ENCODE assay signal across 23 cellular contexts in genomic region chr10:21161647-21162046, GRCh38.
"Had no signal": no experiment of that assay in that cellular context is flagged by ENCODE, and none has a peak within 500 bp of the region (broad histone marks: within the 10 kb centered on the region; RNA-seq: fewer than 3 reads in every experiment).

No MANE protein-coding gene starts in this region.

- H3K79me2 ChIP-seq: hepatocyte had no signal

- ATAC-seq: activated CD4-positive, CD25-positive, alpha-beta regulatory T cell treated with anti-CD3 and anti-CD28 coated beads, Interleukin-2, amount 50 U/mL, for 24 hours; left ventricle myocardium superior; naive thymus-derived CD4-positive, alpha-beta T cell; right lobe of liver; stimulated activated naive CD8-positive, alpha-beta T cell treated with anti-CD3 and anti-CD28 coated beads, Interleukin-15, amount 100 ng/mL, for 72 hours had no signal

- H3K9me3 Mint-ChIP-seq: activated naive CD4-positive, alpha-beta T cell treated with anti-CD3 and anti-CD28 coated beads, Interleukin-2, amount 10 ng/mL, durations not matched to agents 7 days and 5 days; dendritic cell treated with granulocyte-macrophage colony-stimulating factor and Interleukin-4, amounts not matched to agents 40 ng/mL and 50 ng/mL, for 4 days; type B pancreatic cell had no signal

- H3K36me3 ChIP-seq: ascending aorta, breast epithelium, ovary, right lobe of liver had no signal

- H3K4me2 ChIP-seq: hepatocyte had no signal

- H3K4me3 Mint-ChIP-seq: activated naive CD4-positive, alpha-beta T cell treated with anti-CD3 and anti-CD28 coated beads, Interleukin-2, amount 10 ng/mL, durations not matched to agents 7 days and 5 days; dendritic cell treated with granulocyte-macrophage colony-stimulating factor and Interleukin-4, amounts not matched to agents 40 ng/mL and 50 ng/mL, for 4 days; memory B cell; naive thymus-derived CD4-positive, alpha-beta T cell; stimulated activated naive CD8-positive, alpha-beta T cell treated with anti-CD3 and anti-CD28 coated beads, Interleukin-15, amount 100 ng/mL, for 72 hours; type B pancreatic cell had no signal

- H3K36me3 Mint-ChIP-seq: activated naive CD4-positive, alpha-beta T cell treated with anti-CD3 and anti-CD28 coated beads, Interleukin-2, amount 10 ng/mL, durations not matched to agents 7 days and 5 days; memory B cell had no signal

- DNase-seq: activated CD4-positive, alpha-beta T cell treated with anti-CD3 and anti-CD28 coated beads, Interleukin-2, amount 50 U/mL, for 1 hour; activated CD8-positive, alpha-beta memory T cell treated with anti-CD3 and anti-CD28 coated beads, Interleukin-2, amount 50 U/mL, for 4 hours; activated effector memory CD4-positive, alpha-beta T cell treated with Interleukin-2 at 50 U/mL for 16 hours; activated naive CD4-positive, alpha-beta T cell treated with anti-CD3 and anti-CD28 coated beads, Interleukin-2, amount 10 ng/mL, durations not matched to agents 7 days and 5 days; activated T-cell treated with anti-CD3 and anti-CD28 coated beads, Interleukin-2, amount 50 U/mL, for 48 hours; effector memory CD4-positive, alpha-beta T cell; foreskin fibroblast; left ventricle myocardium superior; naive thymus-derived CD4-positive, alpha-beta T cell; ovary; right lobe of liver; small intestine; stimulated activated CD4-positive, alpha-beta T cell treated with anti-CD3 and anti-CD28 coated beads, Interleukin-15, amount 100 ng/mL, for 24 hours; stimulated activated CD4-positive, alpha-beta T cell treated with anti-CD3 and anti-CD28 coated beads, Interleukin-2, amount 100 ng/mL, for 48 hours; stimulated activated naive CD8-positive, alpha-beta T cell treated with anti-CD3 and anti-CD28 coated beads, Interleukin-15, amount 100 ng/mL, for 72 hours; T1000 had no signal

- H3K4me3 ChIP-seq: ascending aorta, breast epithelium, hepatocyte, ovary, right lobe of liver had no signal

- H3K27me3 ChIP-seq: ascending aorta, breast epithelium, hepatocyte, ovary, right lobe of liver had no signal

- H3K4me1 ChIP-seq: ascending aorta, breast epithelium, right lobe of liver had no signal

- H3K27me3 Mint-ChIP-seq: activated naive CD4-positive, alpha-beta T cell treated with anti-CD3 and anti-CD28 coated beads, Interleukin-2, amount 10 ng/mL, durations not matched to agents 7 days and 5 days; dendritic cell treated with granulocyte-macrophage colony-stimulating factor and Interleukin-4, amounts not matched to agents 40 ng/mL and 50 ng/mL, for 4 days; type B pancreatic cell had no signal

- H3K27ac Mint-ChIP-seq: activated naive CD4-positive, alpha-beta T cell treated with anti-CD3 and anti-CD28 coated beads, Interleukin-2, amount 10 ng/mL, durations not matched to agents 7 days and 5 days; dendritic cell treated with granulocyte-macrophage colony-stimulating factor and Interleukin-4, amounts not matched to agents 40 ng/mL and 50 ng/mL, for 4 days; memory B cell; naive thymus-derived CD4-positive, alpha-beta T cell; stimulated activated naive CD8-positive, alpha-beta T cell treated with anti-CD3 and anti-CD28 coated beads, Interleukin-15, amount 100 ng/mL, for 72 hours; type B pancreatic cell had no signal

- H3K4me1 Mint-ChIP-seq: activated naive CD4-positive, alpha-beta T cell treated with anti-CD3 and anti-CD28 coated beads, Interleukin-2, amount 10 ng/mL, durations not matched to agents 7 days and 5 days; memory B cell; naive thymus-derived CD4-positive, alpha-beta T cell; stimulated activated naive CD8-positive, alpha-beta T cell treated with anti-CD3 and anti-CD28 coated beads, Interleukin-15, amount 100 ng/mL, for 72 hours had no signal

- H3K27ac ChIP-seq: ascending aorta, hepatocyte, ovary, right lobe of liver had no signal

- H3K9me3 ChIP-seq: ascending aorta, breast epithelium, ovary, right lobe of liver had no signal

- H2AFZ ChIP-seq: hepatocyte had no signal
